Comparison of ENCODE assay signal across 13 cellular contexts in the genomic region with DNA sequence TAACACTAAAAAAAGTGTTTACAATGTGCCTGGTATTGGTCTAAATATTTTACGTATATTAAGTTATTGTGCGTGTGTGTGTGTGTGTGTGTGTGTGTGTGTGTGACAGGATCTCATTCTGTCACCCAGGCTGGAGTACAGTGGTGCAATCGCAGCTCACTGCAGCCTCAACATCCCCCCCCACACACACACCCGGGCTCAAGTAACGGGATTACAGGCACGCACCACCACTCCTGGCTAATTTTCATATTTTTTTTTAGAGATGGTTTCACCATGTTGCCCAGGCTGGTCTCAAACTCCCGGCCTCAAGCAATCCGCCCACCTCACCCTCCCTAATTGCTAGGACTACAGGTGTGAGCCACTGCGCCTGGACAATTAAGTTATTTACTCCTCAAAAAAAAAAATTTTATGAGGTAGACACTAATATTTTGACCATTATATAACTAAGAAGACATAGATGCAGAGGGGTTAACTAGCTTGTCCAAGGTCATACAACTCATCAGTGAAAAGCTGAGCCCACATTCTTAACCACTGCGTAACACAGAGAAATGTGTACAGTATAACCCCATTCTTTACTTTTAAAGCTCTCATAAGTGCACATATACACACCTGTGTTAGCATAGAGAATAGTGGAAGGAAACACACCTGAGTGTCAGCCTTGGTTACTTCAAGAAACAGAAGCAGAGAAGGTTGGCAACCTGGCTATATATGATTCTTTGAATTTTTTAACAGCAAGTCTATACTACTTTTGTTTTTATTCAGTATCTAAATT. TPM values are rescaled to one million over a fixed set of nuclear protein-coding genes. Genes with fewer than 3 reads are reported as not detected.
DNase-seq lines count a peak whose midpoint lies in the region; ATAC-seq, FAIRE-seq and TF ChIP-seq lines count a peak whose summit lies in the region.
"Had no signal": no experiment of that assay in that cellular context is flagged by ENCODE, and none has a peak within 500 bp of the region (broad histone marks: within the 10 kb centered on the region; RNA-seq: fewer than 3 reads in every experiment).

No MANE protein-coding gene starts in this region.

- 0 out of 2 replicates have a peak overlapping the region, but pooled peaks have one; percentile 62 for H2AFZ ChIP-seq in GM23248

- H3K4me3 Mint-ChIP-seq in activated CD4-positive, alpha-beta T cell treated with anti-CD3 and anti-CD28 coated beads for 36 hours: no peak overlapping the region
- no peak overlapping the region for H3K4me3 Mint-ChIP-seq in mesothelial cell of epicardium
- H3K4me3 Mint-ChIP-seq: activated naive CD4-positive, alpha-beta T cell treated with anti-CD3 and anti-CD28 coated beads, Interleukin-2, amount 50 U/mL, for 24 hours had no signal

- H3K27ac ChIP-seq in GM23248 (no peak overlapping the region), pancreas (peak overlapping the region in 2 of 4 donors; percentile 58 to 66)
- H3K27ac ChIP-seq: transverse colon had no signal

- no peak for DNase-seq in activated CD4-positive, alpha-beta T cell treated with anti-CD3 and anti-CD28 coated beads for 36 hours
- DNase-seq in activated CD4-positive, alpha-beta T cell treated with anti-CD3 and anti-CD28 coated beads for 48 hours: no peak
- DNase-seq in GM23248 (no peak), pancreas (no peak), mesothelial cell of epicardium (ENCODE audit: low spot score in 2 of 2, unreplicated experiment in 2 of 2) (no peak), UCSD-AML1 (lab: John Stamatoyannopoulos, UW; ENCODE audit: unreplicated experiment) (no peak)
- DNase-seq: 8988T; activated CD4-positive, alpha-beta T cell treated with anti-CD3 and anti-CD28 coated beads, Interleukin-2, amount 50 U/mL, for 1 hour; erythroblast; transverse colon had no signal

- H3K4me1 Mint-ChIP-seq in activated CD4-positive, alpha-beta T cell treated with anti-CD3 and anti-CD28 coated beads for 36 hours: peaks cover 8% of the 10 kb centered on the region
- H3K4me1 Mint-ChIP-seq in mesothelial cell of epicardium: no peaks in the 10 kb centered on the region
- H3K4me1 Mint-ChIP-seq: activated naive CD4-positive, alpha-beta T cell treated with anti-CD3 and anti-CD28 coated beads, Interleukin-2, amount 50 U/mL, for 24 hours had no signal

- no peaks in the 10 kb centered on the region for H3K27me3 Mint-ChIP-seq in activated CD4-positive, alpha-beta T cell treated with anti-CD3 and anti-CD28 coated beads for 36 hours
- no peaks in the 10 kb centered on the region for H3K27me3 Mint-ChIP-seq in mesothelial cell of epicardium (ENCODE audit: low read depth)
- H3K27me3 Mint-ChIP-seq: activated naive CD4-positive, alpha-beta T cell treated with anti-CD3 and anti-CD28 coated beads, Interleukin-2, amount 50 U/mL, for 24 hours had no signal

- no peak overlapping the region for H3K27ac Mint-ChIP-seq in activated CD4-positive, alpha-beta T cell treated with anti-CD3 and anti-CD28 coated beads for 36 hours
- H3K27ac Mint-ChIP-seq in mesothelial cell of epicardium: no peak overlapping the region
- H3K27ac Mint-ChIP-seq: activated naive CD4-positive, alpha-beta T cell treated with anti-CD3 and anti-CD28 coated beads, Interleukin-2, amount 50 U/mL, for 24 hours had no signal

- no peak overlapping the region for H3K9ac ChIP-seq in GM23248

- intact Hi-C loops in activated CD4-positive, alpha-beta T cell treated with anti-CD3 and anti-CD28 coated beads for 36 hours (cut with DNase I, micrococcal nuclease): loop anchor here (1.0 kb wide), 3 partner anchors 12 to 15 kb away; no protein-coding TSS in a partner anchor
- intact Hi-C loops in pancreas (cut with DNase I): no loop called here

- H3K4me3 ChIP-seq in GM23248 (no peak overlapping the region), pancreas (no peak overlapping the region)
- H3K4me3 ChIP-seq: transverse colon had no signal

- H3K4me1 ChIP-seq in GM23248 (ENCODE audit: insufficient read depth): 0 out of 2 replicates have a peak, but pooled peaks cover 6% of the 10 kb centered on the region
- peaks cover 13 to 21% (median 17%) of the 10 kb centered on the region in 3 donors for H3K4me1 ChIP-seq in pancreas

- no peaks in the 10 kb centered on the region for H3K79me2 ChIP-seq in GM23248 (ENCODE audit: insufficient read depth)

- H3K9me3 Mint-ChIP-seq in activated CD4-positive, alpha-beta T cell treated with anti-CD3 and anti-CD28 coated beads for 36 hours (ENCODE audit: low read depth): no peaks in the 10 kb centered on the region
- no peaks in the 10 kb centered on the region for H3K9me3 Mint-ChIP-seq in mesothelial cell of epicardium
- H3K9me3 Mint-ChIP-seq: activated naive CD4-positive, alpha-beta T cell treated with anti-CD3 and anti-CD28 coated beads, Interleukin-2, amount 50 U/mL, for 24 hours had no signal

- no peaks in the 10 kb centered on the region for H3K36me3 Mint-ChIP-seq in activated CD4-positive, alpha-beta T cell treated with anti-CD3 and anti-CD28 coated beads for 36 hours (ENCODE audit: low read depth)
- H3K36me3 Mint-ChIP-seq in mesothelial cell of epicardium: peaks cover 2% of the 10 kb centered on the region
- H3K36me3 Mint-ChIP-seq: activated naive CD4-positive, alpha-beta T cell treated with anti-CD3 and anti-CD28 coated beads, Interleukin-2, amount 50 U/mL, for 24 hours had no signal

- H4K20me1 ChIP-seq in GM23248 (ENCODE audit: insufficient read depth): no peaks in the 10 kb centered on the region

- no peaks in the 10 kb centered on the region for H3F3A ChIP-seq in GM23248 (ENCODE audit: insufficient read depth)

- no peaks in the 10 kb centered on the region for H3K36me3 ChIP-seq in GM23248 (ENCODE audit: low read depth)
- no peaks in the 10 kb centered on the region for H3K36me3 ChIP-seq in pancreas
- H3K36me3 ChIP-seq: transverse colon had no signal

- FAIRE-seq in pancreas (lab: Jason Lieb, UNC): no peak

- POLR2A ChIA-PET in activated CD4-positive, alpha-beta T cell treated with anti-CD3 and anti-CD28 coated beads for 36 hours (lab: Charles Lee): no interaction called here

- CTCF ChIA-PET in activated CD4-positive, alpha-beta T cell treated with anti-CD3 and anti-CD28 coated beads for 36 hours (lab: Charles Lee): interaction anchor here (1.1 kb wide), 1 partner anchor 15 kb away, joined by 6 read pairs; no protein-coding TSS in a partner anchor

- H3K4me2 ChIP-seq in GM23248 (ENCODE audit: unreplicated experiment): no peak overlapping the region

- no peaks in the 10 kb centered on the region for H3K9me2 ChIP-seq in GM23248 (ENCODE audit: insufficient read depth)

- TF ChIP-seq CTCF in pancreas (IDR thresholded peaks at IDR 0.05) (no peak), mesothelial cell of epicardium (IDR thresholded peaks at IDR 0.05; ENCODE audit: unreplicated experiment) (no peak)

- H3K9me3 ChIP-seq in GM23248 (ENCODE audit: low read depth) (no peaks in the 10 kb centered on the region), pancreas (no peaks in the 10 kb centered on the region)
- H3K9me3 ChIP-seq: transverse colon had no signal

- in situ Hi-C loops in GM23248 (cut with MboI): no loop called here

- H3K27me3 ChIP-seq in GM23248 (replicated peaks; ENCODE audit: insufficient read depth) (no peaks in the 10 kb centered on the region), pancreas (no peaks in the 10 kb centered on the region)
- H3K27me3 ChIP-seq: transverse colon had no signal

- 74 to 76% methylated on average over 10 of the region's 10 CpGs for WGBS in GM23248 (ENCODE audit: low coverage in 1 of 2, low lambda C conversion rate in 2 of 2, missing lambda C conversion rate in 2 of 2), 2 experiments
- WGBS in pancreas, 2 donors: 75 to 81% methylated on average over 10 of the region's 10 CpGs

- peak; percentile 50 for ATAC-seq in activated CD4-positive, alpha-beta T cell treated with anti-CD3 and anti-CD28 coated beads for 36 hours
- peak; percentile 32 for ATAC-seq in HG03442 (IDR thresholded peaks at IDR 0.05; ENCODE audit: unreplicated experiment)
- peak in 3 of 4 donors; percentile 25 to 56 (median 37) for ATAC-seq in pancreas
- no peak for ATAC-seq in GM21423 (IDR thresholded peaks at IDR 0.05; ENCODE audit: unreplicated experiment)

RNA-seq across cellular contexts. Expression of a gene that starts 35.0 kb away (rescaled TPM):
- total RNA-seq in activated CD4-positive, alpha-beta T cell treated with anti-CD3 and anti-CD28 coated beads for 36 hours: 1 to 10 TPM; 6.6 to 7.0 TPM
- 0.76 and 3.4 TPM in 2 replicates for total RNA-seq in GM23248 (2014; rRNA removed; shearing (Covaris generic))
- 1.2 and 1.4 TPM in 2 replicates for polyA plus RNA-seq in GM23248 (2016; fragmentation: Nextera tagmentation; extraction: Ambion mirVana)
- total RNA-seq in pancreas: 10 to 100 TPM in 5 of 6 donors, 1 to 10 TPM in 1; 8.7 to 29.2 (median 19.6) TPM
- polyA plus RNA-seq in pancreas: 10 to 100 TPM; 17.3 to 35.5 TPM
- 8.6 to 9.3 TPM (median 9.2 TPM) in 3 replicates for total RNA-seq in mesothelial cell of epicardium

Comparison
In these comparisons a context has a peak if more than half of its experiments do, and no peak if none do; other contexts are left out.
1. intact Hi-C loops: an anchor here in activated CD4-positive, alpha-beta T cell treated with anti-CD3 and anti-CD28 coated beads for 36 hours (1.0 kb wide); none called in pancreas.